Comparison of ENCODE assay signal across 21 cellular contexts in the genomic region with DNA sequence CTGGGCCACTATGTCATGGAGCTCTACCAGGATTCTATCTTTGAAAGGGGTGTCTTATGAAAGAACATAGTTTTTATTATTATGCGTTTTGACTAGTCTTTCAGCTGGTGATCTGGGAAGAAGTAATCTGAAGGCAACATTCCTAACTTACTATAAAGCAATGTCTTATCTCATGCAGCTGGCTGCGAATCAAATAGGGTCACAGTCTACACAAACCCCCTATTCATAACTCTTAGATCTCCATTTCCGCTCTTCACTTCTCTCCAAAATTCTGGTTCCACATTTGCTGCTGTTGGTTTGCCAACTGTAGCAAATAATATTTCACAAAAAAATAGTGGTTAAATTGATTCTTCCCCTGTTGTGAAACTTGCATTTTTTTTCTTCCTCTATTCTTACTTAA.
DNase-seq lines count a peak whose midpoint lies in the region; ATAC-seq and TF ChIP-seq lines count a peak whose summit lies in the region.
"Had no signal": no experiment of that assay in that cellular context is flagged by ENCODE, and none has a peak within 500 bp of the region (broad histone marks: within the 10 kb centered on the region; RNA-seq: fewer than 3 reads in every experiment).

No MANE protein-coding gene starts in this region.

- H3F3A ChIP-seq in GM23248 (ENCODE audit: insufficient read depth) = no peaks in the 10 kb centered on the region

- H3K9ac ChIP-seq in GM23248 = no peak overlapping the region
- H3K9ac ChIP-seq: BLaER1 had no signal

- H3K36me3 ChIP-seq in GM23248 (ENCODE audit: low read depth) = no peaks in the 10 kb centered on the region
- H3K36me3 ChIP-seq: BE2C, BLaER1 had no signal

- no peaks in the 10 kb centered on the region for H3K4me1 ChIP-seq in GM23248 (ENCODE audit: insufficient read depth)
- H3K4me1 ChIP-seq: BE2C had no signal

- no peak for ATAC-seq in stimulated activated effector memory CD8-positive, alpha-beta T cell treated with anti-CD3 and anti-CD28 coated beads, Interleukin-12 subunit alpha, Interleukin-12 subunit beta, amount 100 ng/mL, for 72 hours
- ATAC-seq: CD8-positive, alpha-beta T cell; GM12878 had no signal

- H3K4me2 ChIP-seq in GM23248 (ENCODE audit: unreplicated experiment) = no peak overlapping the region

- H2AFZ ChIP-seq in GM23248 = no peak overlapping the region

- 28 to 29% methylated on average over 3 of the region's 3 CpGs for WGBS in GM23248 (ENCODE audit: low coverage in 1 of 2, low lambda C conversion rate in 2 of 2, missing lambda C conversion rate in 2 of 2), 2 experiments

- H3K36me3 Mint-ChIP-seq in stimulated activated effector memory CD8-positive, alpha-beta T cell treated with anti-CD3 and anti-CD28 coated beads, Interleukin-12 subunit alpha, Interleukin-12 subunit beta, amount 100 ng/mL, for 72 hours = no peaks in the 10 kb centered on the region
- H3K36me3 Mint-ChIP-seq: CD8-positive, alpha-beta T cell had no signal

- no peaks in the 10 kb centered on the region for H4K20me1 ChIP-seq in GM23248 (ENCODE audit: insufficient read depth)
- H4K20me1 ChIP-seq: BLaER1 had no signal

- no peaks in the 10 kb centered on the region for H3K4me1 Mint-ChIP-seq in stimulated activated effector memory CD8-positive, alpha-beta T cell treated with anti-CD3 and anti-CD28 coated beads, Interleukin-12 subunit alpha, Interleukin-12 subunit beta, amount 100 ng/mL, for 72 hours

- peaks cover 13% of the 10 kb centered on the region for H3K9me3 Mint-ChIP-seq in stimulated activated effector memory CD8-positive, alpha-beta T cell treated with anti-CD3 and anti-CD28 coated beads, Interleukin-12 subunit alpha, Interleukin-12 subunit beta, amount 100 ng/mL, for 72 hours

- no peaks in the 10 kb centered on the region for H3K9me3 ChIP-seq in GM23248 (ENCODE audit: low read depth)
- H3K9me3 ChIP-seq: BE2C, BLaER1 had no signal

- H3K4me3 Mint-ChIP-seq in stimulated activated effector memory CD8-positive, alpha-beta T cell treated with anti-CD3 and anti-CD28 coated beads, Interleukin-12 subunit alpha, Interleukin-12 subunit beta, amount 100 ng/mL, for 72 hours = no peak overlapping the region
- H3K4me3 Mint-ChIP-seq: CD4-positive, alpha-beta T cell; CD8-positive, alpha-beta T cell had no signal

- H3K4me3 ChIP-seq in fibroblast of the aortic adventitia (ENCODE audit: low read depth, low read length) (no peak overlapping the region), GM23248 (no peak overlapping the region)
- H3K4me3 ChIP-seq: BLaER1, GM12878 had no signal

- no peak for TF ChIP-seq CTCF in fibroblast of the aortic adventitia (IDR thresholded peaks at IDR 0.05; ENCODE audit: insufficient read depth, low read length)

- H3K27me3 ChIP-seq in GM23248 (replicated peaks; ENCODE audit: insufficient read depth) = no peaks in the 10 kb centered on the region
- H3K27me3 ChIP-seq: BE2C, BLaER1 had no signal

- no peaks in the 10 kb centered on the region for H3K79me2 ChIP-seq in GM23248 (ENCODE audit: insufficient read depth)

- no peak overlapping the region for H3K27ac ChIP-seq in GM23248
- H3K27ac ChIP-seq: BLaER1, C4-2B had no signal

- DNase-seq in RPMI7951 (ENCODE audit: low read depth) (peak; percentile 24), fibroblast of the aortic adventitia (ENCODE audit: low read depth) (peak; percentile 2), GM23248 (no peak)
- DNase-seq in stimulated activated effector memory CD8-positive, alpha-beta T cell treated with anti-CD3 and anti-CD28 coated beads, Interleukin-12 subunit alpha, Interleukin-12 subunit beta, amount 100 ng/mL, for 72 hours (ENCODE audit: low spot score in 2 of 2) = no peak
- DNase-seq in activated naive CD4-positive, alpha-beta T cell treated with anti-CD3 and anti-CD28 coated beads, Interleukin-2, amount 50 U/mL, for 16 hours = no peak
- DNase-seq: 8988T; ACHN; BE2C; CD4-positive, alpha-beta T cell; CD8-positive, alpha-beta T cell; COR-L47; DMS 273 treated with DMSO at 0.1 percent for 48 hours; DMS153; DMS53; DMS79; DND-41; EL; GDM1 had no signal

- in situ Hi-C loops in GM23248 (cut with MboI) = no loop called here

- no peaks in the 10 kb centered on the region for H3K9me2 ChIP-seq in GM23248 (ENCODE audit: insufficient read depth)

- no peak overlapping the region for H3K27ac Mint-ChIP-seq in stimulated activated effector memory CD8-positive, alpha-beta T cell treated with anti-CD3 and anti-CD28 coated beads, Interleukin-12 subunit alpha, Interleukin-12 subunit beta, amount 100 ng/mL, for 72 hours
- H3K27ac Mint-ChIP-seq: CD4-positive, alpha-beta T cell; CD8-positive, alpha-beta T cell had no signal

Comparison
In these comparisons a context has a peak if more than half of its experiments do, and no peak if none do; other contexts are left out.
1. DNase-seq: peak in RPMI7951 (single experiment) and fibroblast of the aortic adventitia (single experiment); none in stimulated activated effector memory CD8-positive, alpha-beta T cell treated with anti-CD3 and anti-CD28 coated beads, Interleukin-12 subunit alpha, Interleukin-12 subunit beta, amount 100 ng/mL, for 72 hours (0 of 2), GM23248 (single experiment) and activated naive CD4-positive, alpha-beta T cell treated with anti-CD3 and anti-CD28 coated beads, Interleukin-2, amount 50 U/mL, for 16 hours (single experiment).